In the genomic region with DNA sequence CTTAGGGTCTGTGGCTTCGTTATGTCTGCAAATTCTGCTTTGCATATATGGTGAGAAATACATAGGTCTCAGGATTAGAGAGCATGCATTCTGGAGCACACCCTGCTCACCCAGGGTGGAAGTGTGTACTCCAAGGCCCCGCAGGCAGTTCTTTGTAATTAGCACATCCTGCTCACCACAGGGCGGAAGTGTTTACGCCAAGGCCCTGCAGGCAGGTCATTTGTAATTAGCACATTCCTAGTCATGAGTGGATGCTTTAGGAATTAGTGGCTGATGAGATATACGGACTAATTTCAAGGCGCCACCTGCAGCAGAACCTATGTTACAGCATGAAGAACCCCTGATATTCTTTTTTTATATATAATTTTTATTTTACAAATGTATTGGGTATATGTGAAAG, we compare ENCODE assay signal across 1 cellular context.
TF ChIP-seq lines count a peak whose summit lies in the region.

No MANE protein-coding gene starts in this region.

TF ChIP-seq in IMR-90, 13 proteins besides CTCF, POLR2A, EP300 and RAD21 (continued from another document):
- TF ChIP-seq, protein P1, sequence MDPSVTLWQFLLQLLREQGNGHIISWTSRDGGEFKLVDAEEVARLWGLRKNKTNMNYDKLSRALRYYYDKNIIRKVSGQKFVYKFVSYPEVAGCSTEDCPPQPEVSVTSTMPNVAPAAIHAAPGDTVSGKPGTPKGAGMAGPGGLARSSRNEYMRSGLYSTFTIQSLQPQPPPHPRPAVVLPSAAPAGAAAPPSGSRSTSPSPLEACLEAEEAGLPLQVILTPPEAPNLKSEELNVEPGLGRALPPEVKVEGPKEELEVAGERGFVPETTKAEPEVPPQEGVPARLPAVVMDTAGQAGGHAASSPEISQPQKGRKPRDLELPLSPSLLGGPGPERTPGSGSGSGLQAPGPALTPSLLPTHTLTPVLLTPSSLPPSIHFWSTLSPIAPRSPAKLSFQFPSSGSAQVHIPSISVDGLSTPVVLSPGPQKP (IDR thresholded peaks at IDR 0.05; ENCODE audit: borderline replicate concordance, low read depth, low read length): no peak
- TF ChIP-seq CHD1 (IDR thresholded peaks at IDR 0.05; ENCODE audit: low read depth, low read length): no peak
- no peak for TF ChIP-seq MAFK (IDR thresholded peaks at IDR 0.05; ENCODE audit: low read depth, low read length)
- TF ChIP-seq, protein P2, sequence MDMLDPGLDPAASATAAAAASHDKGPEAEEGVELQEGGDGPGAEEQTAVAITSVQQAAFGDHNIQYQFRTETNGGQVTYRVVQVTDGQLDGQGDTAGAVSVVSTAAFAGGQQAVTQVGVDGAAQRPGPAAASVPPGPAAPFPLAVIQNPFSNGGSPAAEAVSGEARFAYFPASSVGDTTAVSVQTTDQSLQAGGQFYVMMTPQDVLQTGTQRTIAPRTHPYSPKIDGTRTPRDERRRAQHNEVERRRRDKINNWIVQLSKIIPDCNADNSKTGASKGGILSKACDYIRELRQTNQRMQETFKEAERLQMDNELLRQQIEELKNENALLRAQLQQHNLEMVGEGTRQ (IDR thresholded peaks at IDR 0.05; ENCODE audit: low read depth, low read length): no peak
- TF ChIP-seq CEBPB (IDR thresholded peaks at IDR 0.05; ENCODE audit: low read depth, low read length): no peak
- no peak for TF ChIP-seq NFE2L2 (IDR thresholded peaks at IDR 0.05; ENCODE audit: low read depth, low read length)
- no peak for TF ChIP-seq SMC3 (IDR thresholded peaks at IDR 0.05; ENCODE audit: low read depth, low read length)
- TF ChIP-seq MAZ (IDR thresholded peaks at IDR 0.05; ENCODE audit: borderline replicate concordance, low read depth, low read length): no peak
